ENCODE assay signal across 10 cellular contexts in the genomic region with DNA sequence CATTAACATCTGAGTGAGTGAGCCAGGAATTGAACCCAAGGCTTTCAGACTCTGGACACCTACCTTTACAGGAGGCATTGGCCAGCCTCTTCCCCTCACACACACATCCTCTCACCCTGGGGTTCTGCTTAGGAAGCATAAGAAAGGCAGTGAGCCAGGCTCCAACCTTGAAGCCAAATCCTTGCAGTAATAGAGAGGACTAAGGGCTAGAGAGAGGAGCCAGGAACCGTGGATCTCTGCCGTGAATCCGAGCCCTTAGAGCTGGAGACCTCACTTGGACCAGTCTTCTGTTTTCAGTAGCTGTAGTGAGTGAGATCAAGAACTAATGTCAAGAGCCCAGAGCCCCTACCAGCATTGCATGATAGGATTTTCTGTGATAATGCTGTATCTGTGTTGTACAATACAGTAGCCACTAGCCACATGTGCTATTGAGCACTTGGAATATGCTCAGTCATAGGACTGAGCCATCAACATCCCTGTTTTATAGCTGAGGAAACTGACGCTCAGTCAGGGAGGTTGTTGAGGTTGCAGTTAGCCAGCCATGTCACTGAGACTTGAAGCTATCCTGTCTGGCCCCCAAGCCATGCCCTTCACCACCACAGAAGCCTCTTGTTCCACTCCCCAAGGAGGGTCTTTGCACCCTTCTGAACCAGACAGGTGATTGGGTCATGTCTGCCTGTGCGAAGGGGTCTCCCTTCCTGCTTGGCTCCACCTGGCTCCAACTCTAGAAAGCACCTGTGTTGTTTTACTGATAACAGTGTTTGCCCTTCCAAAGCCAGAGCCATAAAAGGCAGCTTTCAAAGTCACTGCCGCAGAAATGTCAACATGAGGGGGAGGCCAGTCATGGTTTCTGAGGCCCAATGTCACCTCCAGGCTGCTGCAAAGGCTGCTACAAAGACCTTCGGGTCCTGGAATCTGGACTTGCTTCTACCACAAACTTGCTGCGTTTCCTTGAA.
A peak's percentile ranks its signal among the peaks of the same experiment; 100 is the strongest.
DNase-seq lines count a peak whose midpoint lies in the region; ATAC-seq and TF ChIP-seq lines count a peak whose summit lies in the region.
"Had no signal": no experiment of that assay in that cellular context is flagged by ENCODE, and none has a peak within 500 bp of the region (broad histone marks: within the 10 kb centered on the region; RNA-seq: fewer than 3 reads in every experiment).

No MANE protein-coding gene starts in this region.

- ATAC-seq in HG03095 (IDR thresholded peaks at IDR 0.05; ENCODE audit: unreplicated experiment) = no peak

- intact Hi-C loops in Caco-2 (cut with micrococcal nuclease; ENCODE audit: unreplicated experiment) = loop anchor here (1.0 kb wide), 5 partner anchors 14 to 205 kb away; no protein-coding TSS in a partner anchor

- POLR2A ChIA-PET in Caco-2 (lab: Charles Lee) = interaction anchor here (0.6 to 1.0 kb wide), 2 partner anchors 26 to 101 kb away, joined by 3 read pairs; partner anchors contain the start of gene JUN

- peaks cover 49% of the 10 kb centered on the region for H3K4me1 ChIP-seq in Caco-2

- TSS peak; percentile 83 for BruUV-seq in Caco-2 (replicated peaks; lab: Mats Ljungman, UMichigan)

- no peaks in the 10 kb centered on the region for H3K36me3 ChIP-seq in Caco-2 (ENCODE audit: control insufficient read depth, insufficient read depth, low read length)

- H3K4me1 Mint-ChIP-seq in Caco-2 (ENCODE audit: low read depth, unreplicated experiment) (peaks cover 42% of the 10 kb centered on the region), nephron (peaks cover 56% of the 10 kb centered on the region)

- no peaks in the 10 kb centered on the region for H3K9me3 ChIP-seq in Caco-2

- H3K27me3 Mint-ChIP-seq in Caco-2 (ENCODE audit: insufficient read depth, unreplicated experiment) (no peaks in the 10 kb centered on the region), nephron (ENCODE audit: low read depth) (no peaks in the 10 kb centered on the region)

- H3K4me3 Mint-ChIP-seq in Caco-2 (ENCODE audit: unreplicated experiment) = peak overlapping the region; percentile 42
- no peak overlapping the region for H3K4me3 Mint-ChIP-seq in nephron

- TF ChIP-seq CTCF in Caco-2 (IDR thresholded peaks at IDR 0.05; ENCODE audit: insufficient read depth in 1 of 2, low read depth in 1 of 2, low read length in 1 of 2, severe bottlenecking in 1 of 2, unreplicated experiment in 1 of 2) = no peak
- no peak for TF ChIP-seq CTCF in nephron (IDR thresholded peaks at IDR 0.05; ENCODE audit: unreplicated experiment in 3 of 3)

- H3K27ac Mint-ChIP-seq in Caco-2 (ENCODE audit: unreplicated experiment) (peak overlapping the region; percentile 78), nephron (peak overlapping the region; percentile 39 to 66 (median 62))

- H3K4me3 ChIP-seq in Caco-2 (ENCODE audit: low read depth, low read length) = no peak overlapping the region

- no peaks in the 10 kb centered on the region for H3K36me3 Mint-ChIP-seq in Caco-2 (ENCODE audit: insufficient read depth, unreplicated experiment)
- no peaks in the 10 kb centered on the region for H3K36me3 Mint-ChIP-seq in nephron (ENCODE audit: low read depth)

- H3K9me3 Mint-ChIP-seq in Caco-2 (ENCODE audit: unreplicated experiment) = no peaks in the 10 kb centered on the region
- no peaks in the 10 kb centered on the region for H3K9me3 Mint-ChIP-seq in nephron

- H3K27ac ChIP-seq in cingulate gyrus (ENCODE audit: low read depth, low read length) = peak overlapping the region; percentile 78

- CTCF ChIA-PET in Caco-2 (lab: Charles Lee) = interaction anchor here (1.2 kb wide), 1 partner anchor 45 kb away, joined by 4 read pairs; no protein-coding TSS in a partner anchor

- DNase-seq in Caco-2 (peak; percentile 87 to 93), NCI-H2081 treated with DMSO at 0.1 percent for 48 hours (lab: John Stamatoyannopoulos, UW) (peak; percentile 32), iPS-NIHi7 (ENCODE audit: extremely low spot score) (no peak), NCI-H82 treated with DMSO at 0.1 percent for 48 hours (lab: John Stamatoyannopoulos, UW; ENCODE audit: unreplicated experiment) (no peak)
- DNase-seq in stimulated activated CD4-positive, alpha-beta T cell treated with anti-CD3 and anti-CD28 coated beads, Interleukin-2, amount 100 ng/mL, for 48 hours = no peak
- DNase-seq: activated CD4-positive, alpha-beta T cell treated with anti-CD3 and anti-CD28 coated beads, Interleukin-2, amount 50 U/mL, for 1 hour; glutamatergic neuron had no signal

- no peaks in the 10 kb centered on the region for H3K27me3 ChIP-seq in Caco-2 (replicated peaks; ENCODE audit: control insufficient read depth, insufficient read depth, low read length)

Comparison
In these comparisons a context has a peak if more than half of its experiments do, and no peak if none do; other contexts are left out.
1. DNase-seq: peak in Caco-2 (2 of 2) and NCI-H2081 treated with DMSO at 0.1 percent for 48 hours (single experiment); none in stimulated activated CD4-positive, alpha-beta T cell treated with anti-CD3 and anti-CD28 coated beads, Interleukin-2, amount 100 ng/mL, for 48 hours (0 of 2), iPS-NIHi7 (single experiment) and NCI-H82 treated with DMSO at 0.1 percent for 48 hours (single experiment).